ENCODE assay signal across 10 cellular contexts in genomic region chr14:73239463-73240241, GRCh38. TPM values are rescaled to one million over a fixed set of nuclear protein-coding genes. Genes with fewer than 3 reads are reported as not detected.
DNase-seq lines count a peak whose midpoint lies in the region; TF ChIP-seq lines count a peak whose summit lies in the region.
"Had no signal": no experiment of that assay in that cellular context is flagged by ENCODE, and none has a peak within 500 bp of the region (broad histone marks: within the 10 kb centered on the region; RNA-seq: fewer than 3 reads in every experiment).

No MANE protein-coding gene starts in this region.

- peaks cover 78% of the 10 kb centered on the region for H3K27me3 Mint-ChIP-seq in type B pancreatic cell
- H3K27me3 Mint-ChIP-seq in activated CD4-positive, alpha-beta memory T cell treated with anti-CD3 and anti-CD28 coated beads, Interleukin-2, amount 10 ng/mL, durations not matched to agents 7 days and 5 days, result peaks cover 78% of the 10 kb centered on the region

- CTCF ChIA-PET in activated CD4-positive, alpha-beta memory T cell treated with anti-CD3 and anti-CD28 coated beads, Interleukin-2, amount 10 ng/mL, durations not matched to agents 7 days and 5 days (lab: Charles Lee), result no interaction called here

- H3K36me3 Mint-ChIP-seq in type B pancreatic cell, result no peaks in the 10 kb centered on the region
- H3K36me3 Mint-ChIP-seq in activated CD4-positive, alpha-beta memory T cell treated with anti-CD3 and anti-CD28 coated beads, Interleukin-2, amount 10 ng/mL, durations not matched to agents 7 days and 5 days (ENCODE audit: low read depth), result peaks cover 3% of the 10 kb centered on the region

- H3K4me1 ChIP-seq in duodenal mucosa (ENCODE audit: control insufficient read depth in 1 of 2, insufficient read depth in 2 of 2, low read length in 2 of 2), result peaks cover 28% of the 10 kb centered on the region in 2 donors

- H3K9me3 Mint-ChIP-seq in type B pancreatic cell, result no peaks in the 10 kb centered on the region
- no peaks in the 10 kb centered on the region for H3K9me3 Mint-ChIP-seq in activated CD4-positive, alpha-beta memory T cell treated with anti-CD3 and anti-CD28 coated beads, Interleukin-2, amount 10 ng/mL, durations not matched to agents 7 days and 5 days

- no peak overlapping the region for H3K9ac ChIP-seq in duodenal mucosa (ENCODE audit: low read depth in 1 of 2, low read length in 2 of 2)

- no peak for TF ChIP-seq CTCF in lower leg skin (IDR thresholded peaks at IDR 0.05)
- no peak for TF ChIP-seq CTCF in type B pancreatic cell (conservative IDR thresholded peaks at IDR 0.05)

- peak overlapping the region; percentile 76 for H3K4me3 Mint-ChIP-seq in type B pancreatic cell
- no peak overlapping the region for H3K4me3 Mint-ChIP-seq in activated CD4-positive, alpha-beta memory T cell treated with anti-CD3 and anti-CD28 coated beads, Interleukin-2, amount 10 ng/mL, durations not matched to agents 7 days and 5 days

- H3K4me3 ChIP-seq in duodenal mucosa (ENCODE audit: low read depth in 1 of 2, low read length in 2 of 2) (peak overlapping the region; percentile 22 to 40), lower leg skin (ENCODE audit: low read depth, poor library complexity, severe bottlenecking) (no peak overlapping the region)
- H3K4me3 ChIP-seq: A549 had no signal

- H3K36me3 ChIP-seq in duodenal mucosa (ENCODE audit: control insufficient read depth in 1 of 2, insufficient read depth in 2 of 2, low read length in 2 of 2), result no peaks in the 10 kb centered on the region

- H3K9me3 ChIP-seq in duodenal mucosa (ENCODE audit: control insufficient read depth in 1 of 2, low read length in 2 of 2), result no peaks in the 10 kb centered on the region
- H3K9me3 ChIP-seq: A549 had no signal

- H3K4me1 Mint-ChIP-seq in type B pancreatic cell (ENCODE audit: unreplicated experiment), result peaks cover 29% of the 10 kb centered on the region
- H3K4me1 Mint-ChIP-seq in activated CD4-positive, alpha-beta memory T cell treated with anti-CD3 and anti-CD28 coated beads, Interleukin-2, amount 10 ng/mL, durations not matched to agents 7 days and 5 days, result peaks cover 38% of the 10 kb centered on the region

- POLR2A ChIA-PET in activated CD4-positive, alpha-beta memory T cell treated with anti-CD3 and anti-CD28 coated beads, Interleukin-2, amount 10 ng/mL, durations not matched to agents 7 days and 5 days (lab: Charles Lee), result no interaction called here

- peaks cover 10 to 23% of the 10 kb centered on the region in 2 donors for H3K27me3 ChIP-seq in duodenal mucosa (ENCODE audit: control insufficient read depth in 1 of 2, insufficient read depth in 2 of 2, low read length in 2 of 2)

- H3K27ac Mint-ChIP-seq in type B pancreatic cell, result no peak overlapping the region
- H3K27ac Mint-ChIP-seq in activated CD4-positive, alpha-beta memory T cell treated with anti-CD3 and anti-CD28 coated beads, Interleukin-2, amount 10 ng/mL, durations not matched to agents 7 days and 5 days, result no peak overlapping the region

- intact Hi-C loops in lower leg skin (cut with DNase I; ENCODE audit: low total_unique reads), result no loop called here

- no peak for TF ChIP-seq POLR2A in lower leg skin (IDR thresholded peaks at IDR 0.05)
- TF ChIP-seq POLR2A in erythroblast (IDR thresholded peaks at IDR 0.05; ENCODE audit: low read length), result no peak

- no peak overlapping the region for H3K27ac ChIP-seq in duodenal mucosa (ENCODE audit: low read depth, low read length)
- H3K27ac ChIP-seq: A549 had no signal

- WGBS in lower leg skin, 2 donors, result 9% methylated on average over 21 to 45 of the region's 47 CpGs

- DNase-seq in DMS79 treated with DMSO at 0.1 percent for 48 hours (lab: John Stamatoyannopoulos, UW) (peak; percentile 28), DMS79 (lab: John Stamatoyannopoulos, UW) (no peak), lower leg skin (ENCODE audit: low spot score in 2 of 2) (peak; percentile 48 to 88), type B pancreatic cell (ENCODE audit: extremely low spot score, unreplicated experiment) (no peak), erythroblast (lab: John Stamatoyannopoulos, UW) (no peak), NCI-H446 treated with DMSO at 0.1 percent for 48 hours (lab: John Stamatoyannopoulos, UW) (no peak)
- DNase-seq in activated CD4-positive, alpha-beta memory T cell treated with anti-CD3 and anti-CD28 coated beads, Interleukin-2, amount 10 ng/mL, durations not matched to agents 7 days and 5 days, result no peak
- DNase-seq: activated CD4-positive, alpha-beta T cell treated with anti-CD3 and anti-CD28 coated beads, Interleukin-2, amount 50 U/mL, for 48 hours had no signal

RNA-seq across cellular contexts. Expression of gene PAPLN, which starts 2.3 kb away (rescaled TPM):
- total RNA-seq in lower leg skin (10 to 100 TPM; 11.2 to 36.4 (median 22.6) TPM), type B pancreatic cell (ENCODE audit: low replicate concordance) (0.99 and 2.0 TPM in 2 replicates)
- total RNA-seq in activated CD4-positive, alpha-beta memory T cell treated with anti-CD3 and anti-CD28 coated beads, Interleukin-2, amount 10 ng/mL, durations not matched to agents 7 days and 5 days, result 1 to 10 TPM; 1.4 to 1.6 TPM

Comparison
In these comparisons a context has a peak if more than half of its experiments do, and no peak if none do; other contexts are left out.
1. DNase-seq: peak in DMS79 treated with DMSO at 0.1 percent for 48 hours (single experiment) and lower leg skin (2 of 2); none in DMS79 (single experiment), type B pancreatic cell (single experiment), erythroblast (0 of 2), activated CD4-positive, alpha-beta memory T cell treated with anti-CD3 and anti-CD28 coated beads, Interleukin-2, amount 10 ng/mL, durations not matched to agents 7 days and 5 days (single experiment) and NCI-H446 treated with DMSO at 0.1 percent for 48 hours (single experiment).